In the genomic region with DNA sequence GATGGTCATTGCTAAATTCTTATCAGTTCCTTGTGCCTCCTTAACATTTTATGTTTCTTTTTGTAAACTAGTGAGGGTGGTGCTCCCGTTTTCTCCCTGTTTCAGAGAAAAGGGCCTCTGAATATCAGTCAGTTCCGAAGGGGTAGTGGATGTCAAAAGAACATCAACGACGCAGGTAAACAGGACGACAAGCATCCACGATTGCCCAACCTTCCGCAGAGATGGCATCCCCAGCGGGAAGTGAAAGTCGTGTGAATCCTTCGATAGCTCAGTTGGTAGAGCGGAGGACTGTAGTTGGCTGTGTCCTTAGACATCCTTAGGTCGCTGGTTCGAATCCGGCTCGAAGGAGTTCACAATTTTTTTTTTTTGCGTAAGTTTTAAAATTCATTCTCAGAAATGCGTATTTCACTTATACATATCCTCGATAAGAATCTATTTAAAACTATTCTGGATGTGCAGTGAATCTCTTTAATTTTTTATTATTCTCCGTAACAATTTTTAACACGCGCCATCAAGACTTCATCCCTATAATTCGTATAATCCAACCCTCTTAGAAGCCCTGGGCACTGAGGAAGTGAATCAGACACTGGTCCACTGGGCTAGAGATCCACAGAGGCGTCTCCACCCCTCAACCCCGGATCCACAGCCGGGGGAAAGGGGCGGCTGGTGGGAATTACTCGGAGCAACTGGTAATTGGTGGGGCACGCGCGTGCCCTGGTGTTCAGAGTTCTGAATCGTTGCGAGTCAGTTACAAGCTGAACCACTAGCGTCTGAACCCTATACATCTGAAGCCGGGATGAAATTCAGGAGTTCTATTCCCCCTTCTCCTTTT, we compare ENCODE assay signal across 8 cellular contexts. TPM values are rescaled to one million over a fixed set of nuclear protein-coding genes. Genes with fewer than 3 reads are reported as not detected.
DNase-seq lines count a peak whose midpoint lies in the region; ATAC-seq and TF ChIP-seq lines count a peak whose summit lies in the region.

No MANE protein-coding gene starts in this region.

- peak; percentile 87 for DNase-seq in AG09319 (ENCODE audit: extremely low read depth, low read depth)
- DNase-seq in NCI-H69 (lab: John Stamatoyannopoulos, UW) = peak; percentile 92
- DNase-seq in activated CD4-positive, alpha-beta T cell treated with anti-CD3 and anti-CD28 coated beads, Interleukin-2, amount 10 ng/mL, durations not matched to agents 7 days and 5 days = peak; percentile 97
- peak; percentile 96 for DNase-seq in dermis blood vessel endothelial cell
- peak; percentile 99 for DNase-seq in stimulated activated CD4-positive, alpha-beta T cell treated with anti-CD3 and anti-CD28 coated beads, Interleukin-4, amount 100 ng/mL, for 24 hours

- H3K4me3 Mint-ChIP-seq in activated CD4-positive, alpha-beta T cell treated with anti-CD3 and anti-CD28 coated beads, Interleukin-2, amount 10 ng/mL, durations not matched to agents 7 days and 5 days = peak overlapping the region; percentile 90

- CTCF ChIA-PET in activated CD4-positive, alpha-beta T cell treated with anti-CD3 and anti-CD28 coated beads, Interleukin-2, amount 10 ng/mL, durations not matched to agents 7 days and 5 days (lab: Charles Lee) = interaction anchor here (0.6 to 3.2 kb wide), 25 partner anchors 8 to 565 kb away, joined by 3 to 25 read pairs (median 4); a partner anchor contains a TSS

- H3K9me3 ChIP-seq in liver (ENCODE audit: control insufficient read depth in 4 of 4, low read length in 3 of 4) = no peaks in the 10 kb centered on the region

- H3K4me1 Mint-ChIP-seq in activated CD4-positive, alpha-beta T cell treated with anti-CD3 and anti-CD28 coated beads, Interleukin-2, amount 10 ng/mL, durations not matched to agents 7 days and 5 days = peaks cover 41% of the 10 kb centered on the region

- no peaks in the 10 kb centered on the region for H3K9me3 Mint-ChIP-seq in activated CD4-positive, alpha-beta T cell treated with anti-CD3 and anti-CD28 coated beads, Interleukin-2, amount 10 ng/mL, durations not matched to agents 7 days and 5 days

- ATAC-seq in GM19043 (IDR thresholded peaks at IDR 0.05; ENCODE audit: low read depth, unreplicated experiment) (peak; percentile 61), HG03520 (IDR thresholded peaks at IDR 0.05; ENCODE audit: unreplicated experiment) (peak; percentile 77)

- no peaks in the 10 kb centered on the region for H3K36me3 ChIP-seq in liver (ENCODE audit: control insufficient read depth in 4 of 4, insufficient read depth in 3 of 4, low read depth in 1 of 4, low read length in 3 of 4)

- POLR2A ChIA-PET in activated CD4-positive, alpha-beta T cell treated with anti-CD3 and anti-CD28 coated beads, Interleukin-2, amount 10 ng/mL, durations not matched to agents 7 days and 5 days (lab: Charles Lee) = interaction anchor here (1.2 kb wide), 1 partner anchor 16 kb away, joined by 7 read pairs; no protein-coding TSS in a partner anchor

- peak overlapping the region; percentile 94 for H3K27ac Mint-ChIP-seq in activated CD4-positive, alpha-beta T cell treated with anti-CD3 and anti-CD28 coated beads, Interleukin-2, amount 10 ng/mL, durations not matched to agents 7 days and 5 days

- H3K9ac ChIP-seq in liver (ENCODE audit: low read depth in 1 of 2, low read length in 2 of 2) = no peak overlapping the region

- peak; percentile 22 to 24 for TF ChIP-seq RAD21 in liver (IDR thresholded peaks at IDR 0.05)

- peaks cover 0 to 11% (median 7%) of the 10 kb centered on the region in 4 donors for H3K4me1 ChIP-seq in liver (ENCODE audit: control insufficient read depth in 4 of 4, insufficient read depth in 4 of 4, low read length in 3 of 4)

- no peak overlapping the region for H3K27ac ChIP-seq in liver (ENCODE audit: low read depth in 1 of 2, low read length in 2 of 2)

- H3K27me3 ChIP-seq in liver (ENCODE audit: control insufficient read depth in 4 of 4, insufficient read depth in 4 of 4, low read length in 3 of 4) = no peaks in the 10 kb centered on the region

- peak overlapping the region; percentile 6 to 35 (median 30) for H3K4me3 ChIP-seq in liver (ENCODE audit: low read depth in 1 of 3, low read length in 3 of 3)

- TF ChIP-seq CTCF in AG09319 (IDR thresholded peaks at IDR 0.05; ENCODE audit: low read depth, low read length) (peak; percentile 26), liver (IDR thresholded peaks at IDR 0.05; ENCODE audit: low read depth, low read length, missing input control) (no peak)

- peaks cover 7% of the 10 kb centered on the region for H3K27me3 Mint-ChIP-seq in activated CD4-positive, alpha-beta T cell treated with anti-CD3 and anti-CD28 coated beads, Interleukin-2, amount 10 ng/mL, durations not matched to agents 7 days and 5 days

- H3K36me3 Mint-ChIP-seq in activated CD4-positive, alpha-beta T cell treated with anti-CD3 and anti-CD28 coated beads, Interleukin-2, amount 10 ng/mL, durations not matched to agents 7 days and 5 days (ENCODE audit: low read depth) = peaks cover 4% of the 10 kb centered on the region

- WGBS in liver = 5% methylated on average over 34 of the region's 34 CpGs

TF ChIP-seq in liver, 16 proteins besides CTCF, POLR2A, EP300 and RAD21:
- TF ChIP-seq HNF4G (IDR thresholded peaks at IDR 0.05) (no peak), YY1 (IDR thresholded peaks at IDR 0.05) (peak; percentile 23), RXRA (IDR thresholded peaks at IDR 0.05) (peak in 1 of 2 donors; percentile 41), FOXA2 (IDR thresholded peaks at IDR 0.05) (peak; percentile 46), EGR1 (IDR thresholded peaks at IDR 0.05; ENCODE audit: low read depth in 2 of 2) (peak in 1 of 2 donors; percentile 29), JUND (IDR thresholded peaks at IDR 0.05) (peak in 1 of 2 donors; percentile 21), SP1 (IDR thresholded peaks at IDR 0.05) (peak; percentile 15)
- TF ChIP-seq, protein P1, sequence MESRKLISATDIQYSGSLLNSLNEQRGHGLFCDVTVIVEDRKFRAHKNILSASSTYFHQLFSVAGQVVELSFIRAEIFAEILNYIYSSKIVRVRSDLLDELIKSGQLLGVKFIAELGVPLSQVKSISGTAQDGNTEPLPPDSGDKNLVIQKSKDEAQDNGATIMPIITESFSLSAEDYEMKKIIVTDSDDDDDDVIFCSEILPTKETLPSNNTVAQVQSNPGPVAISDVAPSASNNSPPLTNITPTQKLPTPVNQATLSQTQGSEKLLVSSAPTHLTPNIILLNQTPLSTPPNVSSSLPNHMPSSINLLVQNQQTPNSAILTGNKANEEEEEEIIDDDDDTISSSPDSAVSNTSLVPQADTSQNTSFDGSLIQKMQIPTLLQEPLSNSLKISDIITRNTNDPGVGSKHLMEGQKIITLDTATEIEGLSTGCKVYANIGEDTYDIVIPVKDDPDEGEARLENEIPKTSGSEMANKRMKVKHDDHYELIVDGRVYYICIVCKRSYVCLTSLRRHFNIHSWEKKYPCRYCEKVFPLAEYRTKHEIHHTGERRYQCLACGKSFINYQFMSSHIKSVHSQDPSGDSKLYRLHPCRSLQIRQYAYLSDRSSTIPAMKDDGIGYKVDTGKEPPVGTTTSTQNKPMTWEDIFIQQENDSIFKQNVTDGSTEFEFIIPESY (IDR thresholded peaks at IDR 0.05) = no peak
- TF ChIP-seq, protein P2, sequence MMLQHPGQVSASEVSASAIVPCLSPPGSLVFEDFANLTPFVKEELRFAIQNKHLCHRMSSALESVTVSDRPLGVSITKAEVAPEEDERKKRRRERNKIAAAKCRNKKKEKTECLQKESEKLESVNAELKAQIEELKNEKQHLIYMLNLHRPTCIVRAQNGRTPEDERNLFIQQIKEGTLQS (IDR thresholded peaks at IDR 0.05) = peak; percentile 100

RNA-seq across cellular contexts. Expression of a gene that starts 27.9 kb away (rescaled TPM):
- total RNA-seq in activated CD4-positive, alpha-beta T cell treated with anti-CD3 and anti-CD28 coated beads, Interleukin-2, amount 10 ng/mL, durations not matched to agents 7 days and 5 days = 10 to 100 TPM; 24.9 to 27.4 TPM
- total RNA-seq in dermis blood vessel endothelial cell (18.7 and 22.0 TPM in 2 replicates), liver (10 to 100 TPM in 1 of 2 donors, 1 to 10 TPM in 1; 9.2 to 13.0 TPM)
- 10 to 100 TPM in 1 of 2 donors, 1 to 10 TPM in 1; 8.3 to 10.7 TPM for polyA plus RNA-seq in liver

RNA-seq across cellular contexts. Expression of a gene that starts 30.7 kb away (rescaled TPM):
- total RNA-seq in activated CD4-positive, alpha-beta T cell treated with anti-CD3 and anti-CD28 coated beads, Interleukin-2, amount 10 ng/mL, durations not matched to agents 7 days and 5 days = 10 to 100 TPM; 85.7 to 93.0 TPM
- total RNA-seq in dermis blood vessel endothelial cell = 60.4 and 78.7 TPM in 2 replicates
- total RNA-seq in liver = 10 to 100 TPM; 10.2 to 13.3 TPM
- polyA plus RNA-seq in liver = 1 to 10 TPM; 8.2 to 9.9 TPM
